ENCODE assay signal across 12 cellular contexts in genomic region chr22:20606784-20607128, GRCh38.
DNase-seq lines count a peak whose midpoint lies in the region; ATAC-seq, FAIRE-seq and TF ChIP-seq lines count a peak whose summit lies in the region.
"Had no signal": no experiment of that assay in that cellular context is flagged by ENCODE, and none has a peak within 500 bp of the region (broad histone marks: within the 10 kb centered on the region; RNA-seq: fewer than 3 reads in every experiment).

No MANE protein-coding gene starts in this region.

- H3K27ac Mint-ChIP-seq in MCF 10A (ENCODE audit: low read depth, unreplicated experiment) = no peak overlapping the region

- no peaks in the 10 kb centered on the region for H3K9me3 Mint-ChIP-seq in MCF 10A (ENCODE audit: unreplicated experiment)

- H3K27me3 ChIP-seq in breast epithelium (no peaks in the 10 kb centered on the region), NT2/D1 (ENCODE audit: insufficient read depth, insufficient read length) (peaks cover 4% of the 10 kb centered on the region), lower lobe of right lung (ENCODE audit: low read depth) (no peaks in the 10 kb centered on the region)
- H3K27me3 ChIP-seq: MG63 had no signal

- POLR2A ChIA-PET in MCF 10A (lab: Yijun Ruan, JAX) = interaction anchor here (0.6 to 1.0 kb wide), 2 partner anchors 17 to 360 kb away, joined by 3 read pairs; no protein-coding TSS in a partner anchor

- no peak overlapping the region for H3K4me3 Mint-ChIP-seq in MCF 10A (ENCODE audit: unreplicated experiment)

- H3K27me3 Mint-ChIP-seq in MCF 10A (ENCODE audit: insufficient read depth, unreplicated experiment) = no peaks in the 10 kb centered on the region

- H3K9me3 ChIP-seq in breast epithelium = no peaks in the 10 kb centered on the region
- H3K9me3 ChIP-seq in NT2/D1 (ENCODE audit: insufficient read depth, low read length) = no peaks in the 10 kb centered on the region
- no peaks in the 10 kb centered on the region for H3K9me3 ChIP-seq in lower lobe of right lung
- H3K9me3 ChIP-seq: MG63, SJCRH30 had no signal

- no peaks in the 10 kb centered on the region for H3K36me3 Mint-ChIP-seq in MCF 10A (ENCODE audit: insufficient read depth, unreplicated experiment)

- H3K4me1 ChIP-seq in breast epithelium (no peaks in the 10 kb centered on the region), NT2/D1 (ENCODE audit: insufficient read depth, insufficient read length) (peaks cover 14% of the 10 kb centered on the region), lower lobe of right lung (peaks cover 9% of the 10 kb centered on the region)
- H3K4me1 ChIP-seq: SJCRH30 had no signal

- DNase-seq in breast epithelium (ENCODE audit: low spot score in 2 of 2) (no peak), MCF 10A (ENCODE audit: unreplicated experiment) (no peak), NT2/D1 (ENCODE audit: low read depth, low spot score) (no peak), lower lobe of right lung (no peak), urothelium cell line (ENCODE audit: low spot score) (no peak)

- peaks cover 6% of the 10 kb centered on the region for H3K4me1 Mint-ChIP-seq in MCF 10A (ENCODE audit: insufficient read depth, unreplicated experiment)

- H3K36me3 ChIP-seq in breast epithelium = no peaks in the 10 kb centered on the region
- H3K36me3 ChIP-seq in NT2/D1 (ENCODE audit: insufficient read depth, insufficient read length, low read length) = no peaks in the 10 kb centered on the region
- H3K36me3 ChIP-seq in lower lobe of right lung = no peaks in the 10 kb centered on the region
- H3K36me3 ChIP-seq: MG63, SJCRH30 had no signal

- intact Hi-C loops in breast epithelium (cut with DNase I; ENCODE audit: low total_unique reads) (no loop called here), MCF 10A (cut with micrococcal nuclease) (no loop called here), lower lobe of right lung (cut with DNase I) (no loop called here)

- peak overlapping the region; percentile 43 to 58 for H3K27ac ChIP-seq in breast epithelium
- peak overlapping the region; percentile 58 for H3K27ac ChIP-seq in lower lobe of right lung
- H3K27ac ChIP-seq: GM23248, SJCRH30 had no signal

- CTCF ChIA-PET in MCF 10A (lab: Yijun Ruan, JAX) = interaction anchor here (0.5 to 1.7 kb wide), 8 partner anchors 10 to 74 kb away, joined by 3 to 15 read pairs (median 4); no protein-coding TSS in a partner anchor

- BruUV-seq in MCF 10A (replicated peaks; lab: Mats Ljungman, UMichigan) = no TSS peak

- peak overlapping the region; percentile 26 for H3K9ac ChIP-seq in NT2/D1 (ENCODE audit: insufficient read length, low read depth)
- H3K9ac ChIP-seq: GM23248 had no signal

- H3K4me3 ChIP-seq in breast epithelium (peak overlapping the region in 2 of 3 donors; percentile 26 to 45), NT2/D1 (ENCODE audit: insufficient read length, low read depth) (no peak overlapping the region), lower lobe of right lung (peak overlapping the region; percentile 25)
- H3K4me3 ChIP-seq: GM12878, GM23248, MG63, SJCRH30 had no signal

- no peak for ATAC-seq in lower lobe of right lung
- no peak for ATAC-seq in HG03139 (IDR thresholded peaks at IDR 0.05; ENCODE audit: unreplicated experiment)
- no peak for ATAC-seq in GM21390 (IDR thresholded peaks at IDR 0.05; ENCODE audit: unreplicated experiment)
- no peak for ATAC-seq in HG03025 (IDR thresholded peaks at IDR 0.05; ENCODE audit: low FRiP score, unreplicated experiment)

- TF ChIP-seq CTCF in breast epithelium (IDR thresholded peaks at IDR 0.05) = no peak
- TF ChIP-seq CTCF in MCF 10A (IDR thresholded peaks at IDR 0.05; ENCODE audit: unreplicated experiment) = no peak
- TF ChIP-seq CTCF in lower lobe of right lung (IDR thresholded peaks at IDR 0.05) = no peak

- FAIRE-seq in urothelium cell line (lab: Jason Lieb, UNC) = peak; percentile 13

- no peak for TF ChIP-seq POLR2A in breast epithelium (IDR thresholded peaks at IDR 0.05)
